In genomic region chr14:103920981-103921854, GRCh38 we compare ENCODE assay signal across 1 cellular context.
TF ChIP-seq lines count a peak whose summit lies in the region.

No MANE protein-coding gene starts in this region.

TF ChIP-seq in GM12878, 131 proteins besides CTCF, POLR2A, EP300 and RAD21 (continued from another document):
- no peak for TF ChIP-seq SUPT20H (IDR thresholded peaks at IDR 0.05; ENCODE audit: borderline replicate concordance, control insufficient read depth, low read depth, low read length)
- peak; percentile 44; the same call in 1 of the 2 replicates for TF ChIP-seq NKRF (conservative IDR thresholded peaks at IDR 0.05)
- no peak for TF ChIP-seq PBX3 (IDR thresholded peaks at IDR 0.05; ENCODE audit: insufficient replicate concordance, low read depth, low read length)
- TF ChIP-seq MLLT1 (IDR thresholded peaks at IDR 0.05): 0 out of 2 replicates have a peak, but pooled peaks have one; percentile 25
- no peak for TF ChIP-seq SPI1 (IDR thresholded peaks at IDR 0.05; ENCODE audit: borderline replicate concordance, insufficient read depth, low read depth, low read length)
- TF ChIP-seq TAF1 (IDR thresholded peaks at IDR 0.05; ENCODE audit: borderline replicate concordance, low read depth, low read length): peak; percentile 88
- peak; percentile 67 for TF ChIP-seq CHD2 (IDR thresholded peaks at IDR 0.05; ENCODE audit: borderline replicate concordance, low read depth, low read length)
- TF ChIP-seq ZBED1 (IDR thresholded peaks at IDR 0.05; ENCODE audit: borderline replicate concordance): no peak
- no peak for TF ChIP-seq ZNF622 (IDR thresholded peaks at IDR 0.05)
- no peak for TF ChIP-seq ZSCAN29 (IDR thresholded peaks at IDR 0.05)
- TF ChIP-seq HDGF (IDR thresholded peaks at IDR 0.05): peak; percentile 46; the same call in 1 of the 2 replicates
- peak; percentile 82 for TF ChIP-seq CREM (IDR thresholded peaks at IDR 0.05; ENCODE audit: low read depth)
- TF ChIP-seq RFX5 (IDR thresholded peaks at IDR 0.05; ENCODE audit: low read depth, low read length): 0 out of 2 replicates have a peak, but pooled peaks have one; percentile 6
- TF ChIP-seq CHD4 (IDR thresholded peaks at IDR 0.05): no peak
- peak; percentile 59; the same call in 1 of the 2 replicates for TF ChIP-seq ESRRA (IDR thresholded peaks at IDR 0.05; ENCODE audit: low read length)
- TF ChIP-seq CHD1 (IDR thresholded peaks at IDR 0.05; ENCODE audit: low read depth, low read length): 0 out of 2 replicates have a peak, but pooled peaks have one; percentile 40
- TF ChIP-seq ZNF274 (IDR thresholded peaks at IDR 0.05; ENCODE audit: insufficient read depth, insufficient read length): no peak
- TF ChIP-seq EGR1 (IDR thresholded peaks at IDR 0.05; ENCODE audit: borderline replicate concordance in 1 of 2, low read depth in 2 of 2, low read length in 2 of 2): peak in 1 of 2 experiments; percentile 76; a peak in 2 of 3 replicates
- TF ChIP-seq DPF2 (IDR thresholded peaks at IDR 0.05): peak; percentile 39; the same call in 1 of the 2 replicates
- no peak for TF ChIP-seq RCOR1 (conservative IDR thresholded peaks at IDR 0.05; ENCODE audit: low read depth, low read length)
- TF ChIP-seq ATF3 (IDR thresholded peaks at IDR 0.05; ENCODE audit: borderline replicate concordance, extremely low read depth, low read depth, low read length): 0 out of 2 replicates have a peak, but pooled peaks have one; percentile 26
- TF ChIP-seq BRCA1 (IDR thresholded peaks at IDR 0.05; ENCODE audit: low read depth, low read length): no peak
- TF ChIP-seq HSF1 (IDR thresholded peaks at IDR 0.05; ENCODE audit: low read depth, low read length): 0 out of 2 replicates have a peak, but pooled peaks have one; percentile 43
- peak; percentile 60 to 72; a peak in 3 of 4 replicates for TF ChIP-seq BHLHE40 (IDR thresholded peaks at IDR 0.05; ENCODE audit: borderline replicate concordance in 1 of 2, low read depth in 2 of 2, low read length in 1 of 2)
- peak; percentile 72; the same call in 1 of the 2 replicates for TF ChIP-seq ELK1 (IDR thresholded peaks at IDR 0.05; ENCODE audit: low read depth, low read length)
- peak; percentile 79 for TF ChIP-seq RELA (IDR thresholded peaks at IDR 0.05; ENCODE audit: borderline replicate concordance, partially characterized antibody)
- TF ChIP-seq ZNF687 (IDR thresholded peaks at IDR 0.05): no peak; the same call in 1 of the 2 replicates
